In the genomic region with DNA sequence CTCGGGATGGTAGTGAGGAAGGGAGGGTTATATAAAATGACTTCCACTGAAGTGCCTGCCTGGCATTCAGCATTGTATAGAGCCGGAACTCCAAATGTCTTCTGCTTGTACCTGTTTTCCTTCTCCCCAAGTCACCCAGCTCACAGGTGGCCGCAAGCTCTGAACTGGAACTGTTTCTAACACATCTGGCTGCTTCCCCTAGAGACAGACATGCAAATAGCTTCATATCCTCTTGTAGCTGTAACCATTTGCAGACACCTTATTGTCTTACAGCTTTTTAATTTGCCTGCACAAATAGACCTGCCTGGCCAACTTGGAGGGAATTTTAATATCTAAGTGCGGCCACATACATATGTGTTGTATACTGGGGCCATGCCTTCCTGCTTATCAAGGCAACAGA, we compare ENCODE assay signal across 11 cellular contexts.
A peak's percentile ranks its signal among the peaks of the same experiment; 100 is the strongest.
DNase-seq lines count a peak whose midpoint lies in the region; ATAC-seq and TF ChIP-seq lines count a peak whose summit lies in the region.
"Had no signal": no experiment of that assay in that cellular context is flagged by ENCODE, and none has a peak within 500 bp of the region (broad histone marks: within the 10 kb centered on the region; RNA-seq: fewer than 3 reads in every experiment).

No MANE protein-coding gene starts in this region.

- intact Hi-C loops in activated B cell treated with CpG ODN at 0.5 μM for 24 hours (cut with micrococcal nuclease), result loop anchor here (1.0 to 5.0 kb wide), 7 partner anchors 12 to 375 kb away; a partner anchor contains a TSS
- intact Hi-C loops in lower lobe of right lung (cut with DNase I), result no loop called here

- TF ChIP-seq CTCF in GM13976 (IDR thresholded peaks at IDR 0.05; ENCODE audit: borderline replicate concordance, control extremely low read depth, extremely low read depth, insufficient read depth, missing control alignments), result no peak
- TF ChIP-seq CTCF in activated B cell treated with CpG ODN at 0.5 μM for 24 hours (IDR thresholded peaks at IDR 0.05), result no peak
- no peak for TF ChIP-seq CTCF in smooth muscle cell (IDR thresholded peaks at IDR 0.05; ENCODE audit: borderline replicate concordance, insufficient read depth, poor library complexity, severe bottlenecking)
- TF ChIP-seq CTCF in lower lobe of right lung (IDR thresholded peaks at IDR 0.05), result no peak

- peak; percentile 74 for DNase-seq in GM13976 (ENCODE audit: low spot score)
- DNase-seq in activated B cell treated with CpG ODN at 0.5 μM for 24 hours, result peak; percentile 26
- DNase-seq in KG1 (lab: John Stamatoyannopoulos, UW), result no peak
- DNase-seq in smooth muscle cell (lab: John Stamatoyannopoulos, UW; ENCODE audit: unreplicated experiment), result no peak
- no peak for DNase-seq in stimulated activated CD4-positive, alpha-beta T cell treated with anti-CD3 and anti-CD28 coated beads, Interleukin-4, amount 100 ng/mL, for 4 hours
- no peak for DNase-seq in lower lobe of right lung
- DNase-seq: activated CD4-positive, alpha-beta T cell treated with anti-CD3 and anti-CD28 coated beads for 4 hours; hypothalamus; NCI-H524 treated with DMSO at 0.1 percent for 48 hours had no signal

- H3K27me3 ChIP-seq in smooth muscle cell (ENCODE audit: low read depth) (no peaks in the 10 kb centered on the region), lower lobe of right lung (ENCODE audit: low read depth) (no peaks in the 10 kb centered on the region)

- peaks cover 89% of the 10 kb centered on the region for H3K4me1 Mint-ChIP-seq in activated B cell treated with CpG ODN at 0.5 μM for 24 hours

- no peak overlapping the region for H3K9ac ChIP-seq in smooth muscle cell (ENCODE audit: low read depth)

- no peak overlapping the region for H3K4me2 ChIP-seq in smooth muscle cell

- no peaks in the 10 kb centered on the region for H4K20me1 ChIP-seq in smooth muscle cell (ENCODE audit: low read depth)

- WGBS in smooth muscle cell (ENCODE audit: low lambda C conversion rate), result 94% methylated on average over 4 of the region's 4 CpGs

- H3K4me1 ChIP-seq in smooth muscle cell (ENCODE audit: low read depth) (peaks cover 16% of the 10 kb centered on the region), lower lobe of right lung (peaks cover 8% of the 10 kb centered on the region)

- no peaks in the 10 kb centered on the region for H3K9me3 Mint-ChIP-seq in activated B cell treated with CpG ODN at 0.5 μM for 24 hours

- peak overlapping the region; percentile 70 for H3K27ac Mint-ChIP-seq in activated B cell treated with CpG ODN at 0.5 μM for 24 hours

- no peaks in the 10 kb centered on the region for H3K27me3 Mint-ChIP-seq in activated B cell treated with CpG ODN at 0.5 μM for 24 hours

- no peak overlapping the region for H3K27ac ChIP-seq in smooth muscle cell (ENCODE audit: low read depth)
- no peak overlapping the region for H3K27ac ChIP-seq in lower lobe of right lung

- CTCF ChIA-PET in activated B cell treated with CpG ODN at 0.5 μM for 24 hours (lab: Charles Lee), result interaction anchor here (0.6 to 1.8 kb wide), 7 partner anchors 12 to 201 kb away, joined by 3 to 6 read pairs (median 5); no protein-coding TSS in a partner anchor

- no peaks in the 10 kb centered on the region for H3K9me3 ChIP-seq in smooth muscle cell (replicated peaks; ENCODE audit: low read depth)
- no peaks in the 10 kb centered on the region for H3K9me3 ChIP-seq in lower lobe of right lung

- peaks cover 16% of the 10 kb centered on the region for H3F3A ChIP-seq in smooth muscle cell (ENCODE audit: low read depth)

- in situ Hi-C loops in GM13976 (cut with MboI; ENCODE audit: low sequenced_read_pairs, unreplicated experiment), result no loop called here

- H3K79me2 ChIP-seq in smooth muscle cell (ENCODE audit: low read depth), result peaks cover 11% of the 10 kb centered on the region

- H3K4me3 ChIP-seq in smooth muscle cell (no peak overlapping the region), lower lobe of right lung (no peak overlapping the region)

- POLR2A ChIA-PET in activated B cell treated with CpG ODN at 0.5 μM for 24 hours (lab: Charles Lee), result interaction anchor here (0.6 to 1.9 kb wide), 15 partner anchors 12 to 179 kb away, joined by 3 to 26 read pairs (median 4); a partner anchor contains a TSS

- H2AFZ ChIP-seq in smooth muscle cell (ENCODE audit: low read depth), result no peak overlapping the region

- H3K4me3 Mint-ChIP-seq in activated B cell treated with CpG ODN at 0.5 μM for 24 hours, result peak overlapping the region; percentile 56

- ATAC-seq in GM19467 (IDR thresholded peaks at IDR 0.05; ENCODE audit: unreplicated experiment) (peak; percentile 68), HG03066 (IDR thresholded peaks at IDR 0.05; ENCODE audit: low read depth, unreplicated experiment) (peak; percentile 82), activated B cell treated with CpG ODN at 0.5 μM for 24 hours (ENCODE audit: low read depth) (peak; percentile 86), lower lobe of right lung (no peak)

- H3K36me3 Mint-ChIP-seq in activated B cell treated with CpG ODN at 0.5 μM for 24 hours (ENCODE audit: low read depth), result no peaks in the 10 kb centered on the region

- H3K36me3 ChIP-seq in smooth muscle cell (ENCODE audit: low read depth) (no peaks in the 10 kb centered on the region), lower lobe of right lung (no peaks in the 10 kb centered on the region)

Comparison
In these comparisons a context has a peak if more than half of its experiments do, and no peak if none do; other contexts are left out.
1. DNase-seq: peak in GM13976 (single experiment) and activated B cell treated with CpG ODN at 0.5 μM for 24 hours (single experiment); none in KG1 (single experiment), smooth muscle cell (single experiment), stimulated activated CD4-positive, alpha-beta T cell treated with anti-CD3 and anti-CD28 coated beads, Interleukin-4, amount 100 ng/mL, for 4 hours (0 of 2) and lower lobe of right lung (single experiment).
2. ATAC-seq: peak in GM19467 (single experiment), HG03066 (single experiment) and activated B cell treated with CpG ODN at 0.5 μM for 24 hours (single experiment); none in lower lobe of right lung (0 of 2).